ENCODE assay signal across 20 cellular contexts in the genomic region with DNA sequence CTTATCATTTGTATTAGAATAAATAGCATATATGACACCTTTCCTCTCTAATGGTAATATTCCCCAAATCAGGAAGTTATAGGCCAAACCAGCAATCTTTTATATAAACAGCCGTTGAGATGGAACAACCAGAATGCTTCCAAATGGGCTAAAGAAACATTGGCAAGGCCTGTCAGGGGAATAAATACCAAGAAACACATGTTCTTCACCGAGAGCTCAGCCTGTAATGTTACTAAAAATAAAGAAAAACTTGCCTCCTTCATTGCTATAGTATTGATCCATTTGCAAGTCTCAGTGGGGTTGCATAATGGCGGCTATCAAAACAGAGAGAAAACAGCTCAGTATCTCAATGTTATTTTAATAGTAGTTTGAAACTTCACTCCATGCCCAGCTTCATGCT.
"Had no signal": no experiment of that assay in that cellular context is flagged by ENCODE, and none has a peak within 500 bp of the region (broad histone marks: within the 10 kb centered on the region; RNA-seq: fewer than 3 reads in every experiment).

No MANE protein-coding gene starts in this region.

- DNase-seq: activated CD8-positive, alpha-beta memory T cell treated with anti-CD3 and anti-CD28 coated beads for 24 hours; activated CD8-positive, alpha-beta memory T cell treated with anti-CD3 and anti-CD28 coated beads, Interleukin-2, amount 50 U/mL, for 4 hours; activated naive CD4-positive, alpha-beta T cell treated with Interleukin-2 at 50 U/mL for 16 hours; activated T-cell treated with anti-CD3 and anti-CD28 coated beads, Interleukin-2, amount 50 U/mL, for 4 hours; brain microvascular endothelial cell; central memory CD4-positive, alpha-beta T cell; dermis blood vessel endothelial cell; effector CD8-positive, alpha-beta T cell; heart right ventricle; kidney; left lung; naive thymus-derived CD4-positive, alpha-beta T cell; sigmoid colon; spleen; stimulated activated CD4-positive, alpha-beta T cell treated with anti-CD3 and anti-CD28 coated beads, Interleukin-4, amount 100 ng/mL, for 24 hours; stimulated activated naive CD4-positive, alpha-beta T cell treated with Interleukin-2 at 50 U/mL for 16 hours; T-helper 1 cell had no signal

- H3K27ac ChIP-seq: brain microvascular endothelial cell, heart right ventricle, left lung, neural progenitor cell, sigmoid colon, SJSA1, spleen had no signal

- H3K4me3 ChIP-seq: heart right ventricle, left lung, lung, neural progenitor cell, sigmoid colon, SJSA1, spleen had no signal

- H3K9me3 ChIP-seq: left lung, sigmoid colon, SJSA1, spleen had no signal

- H3K27me3 ChIP-seq: brain microvascular endothelial cell, heart right ventricle, left lung, neural progenitor cell, sigmoid colon, SJSA1, spleen had no signal

- H3K36me3 ChIP-seq: brain microvascular endothelial cell, heart right ventricle, left lung, neural progenitor cell, sigmoid colon, SJSA1, spleen had no signal

- H3K4me1 ChIP-seq: neural progenitor cell, SJSA1 had no signal
